In the genomic region with DNA sequence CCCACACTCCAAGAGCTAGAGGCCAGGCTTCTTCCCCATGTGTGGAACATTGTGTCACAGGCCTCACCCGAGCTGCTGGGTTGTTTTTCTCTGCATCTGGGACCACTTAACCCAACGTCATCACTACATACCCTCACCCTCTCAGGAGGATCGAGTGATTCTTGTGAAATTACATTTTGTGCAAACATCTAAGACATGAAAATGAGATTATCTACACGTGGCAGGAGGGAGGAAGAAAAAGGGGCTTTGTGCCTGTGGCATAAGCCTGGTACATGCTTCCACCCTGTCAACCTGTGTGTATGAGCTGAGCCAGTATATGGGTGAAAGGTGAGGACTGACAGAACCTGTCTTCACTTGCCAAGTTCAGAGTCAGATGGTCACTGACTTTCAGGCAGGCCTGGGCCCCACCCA, we compare ENCODE assay signal across 9 cellular contexts. TPM values are rescaled to one million over a fixed set of nuclear protein-coding genes. Genes with fewer than 3 reads are reported as not detected.
DNase-seq lines count a peak whose midpoint lies in the region; ATAC-seq, FAIRE-seq and TF ChIP-seq lines count a peak whose summit lies in the region.
"Had no signal": no experiment of that assay in that cellular context is flagged by ENCODE, and none has a peak within 500 bp of the region (broad histone marks: within the 10 kb centered on the region; RNA-seq: fewer than 3 reads in every experiment).

No MANE protein-coding gene starts in this region.

- CTCF ChIA-PET in WTC11 (lab: Charles Lee), result no interaction called here

- H3K4me1 ChIP-seq in gastrocnemius medialis, result peaks cover 27 to 30% of the 10 kb centered on the region in 2 donors

- DNase-seq in EL (peak; percentile 30), WTC11 (ENCODE audit: low spot score) (no peak), foreskin fibroblast (peak; percentile 75 to 89), gastrocnemius medialis (peak in 1 of 2 donors; percentile 23), urothelium cell line (ENCODE audit: low spot score) (no peak), NCI-H748 treated with DMSO at 0.1 percent for 48 hours (lab: John Stamatoyannopoulos, UW) (no peak), cerebellar cortex (ENCODE audit: low spot score) (no peak)
- DNase-seq in stimulated activated naive CD4-positive, alpha-beta T cell treated with Interleukin-2 at 50 U/mL for 16 hours (lab: John Stamatoyannopoulos, UW), result no peak
- DNase-seq: NCI-H1930 had no signal

- H3K9me3 Mint-ChIP-seq in WTC11, result peaks cover 1% of the 10 kb centered on the region; the same call in 1 of the 2 replicates

- H3K27me3 Mint-ChIP-seq in WTC11 (ENCODE audit: low read depth), result peaks cover 20% of the 10 kb centered on the region

- H3K27ac Mint-ChIP-seq in WTC11, result peak overlapping the region; percentile 87

- H3K4me3 Mint-ChIP-seq in WTC11, result peak overlapping the region; percentile 93

- TF ChIP-seq CTCF in WTC11 (IDR thresholded peaks at IDR 0.05) (no peak), foreskin fibroblast (IDR thresholded peaks at IDR 0.05; ENCODE audit: low read depth, low read length) (no peak), gastrocnemius medialis (IDR thresholded peaks at IDR 0.05 in 4 of 5, conservative IDR thresholded peaks at IDR 0.05 in 1 of 5) (no peak)

- peak overlapping the region; percentile 88 to 98 (median 96) for H3K27ac ChIP-seq in gastrocnemius medialis

- intact Hi-C loops in gastrocnemius medialis (cut with DNase I; ENCODE audit: low total_unique reads), result loop anchor here (5.0 kb wide), 1 partner anchor 749 kb away; a partner anchor contains a TSS

- peaks cover 20% of the 10 kb centered on the region for H3K4me1 Mint-ChIP-seq in WTC11

- peak in 1 of 2 donors; percentile 14 for TF ChIP-seq POLR2A in gastrocnemius medialis (IDR thresholded peaks at IDR 0.05)

- H3K9me3 ChIP-seq in gastrocnemius medialis, result no peaks in the 10 kb centered on the region

- H3K27me3 ChIP-seq in gastrocnemius medialis, result no peaks in the 10 kb centered on the region

- peaks cover 24% of the 10 kb centered on the region for H3K36me3 Mint-ChIP-seq in WTC11

- H3K36me3 ChIP-seq in gastrocnemius medialis, result peaks cover 0 to 13% of the 10 kb centered on the region in 2 donors

- ATAC-seq in WTC11 (no peak), gastrocnemius medialis (peak; percentile 45 to 53)

- in situ Hi-C loops in gastrocnemius medialis (cut with MboI; ENCODE audit: low sequenced_read_pairs in 4 of 4), result loop anchor here in 3 of 4 donors (25.0 kb wide), 2 partner anchors 286 to 486 kb away; a partner anchor contains a TSS

- POLR2A ChIA-PET in WTC11 (lab: Charles Lee), result no interaction called here

- no peak for FAIRE-seq in urothelium cell line (lab: Jason Lieb, UNC)

- H3K4me3 ChIP-seq in foreskin fibroblast (ENCODE audit: low read depth in 1 of 2, low read length in 2 of 2) (peak overlapping the region; percentile 87 to 90), gastrocnemius medialis (peak overlapping the region in 3 of 4 donors; percentile 83 to 94 (median 83))

TF ChIP-seq in WTC11, 78 proteins besides CTCF, POLR2A, EP300 and RAD21 (continues in another document):
- TF ChIP-seq ZNF317 (CRISPR knock-in tag; IDR thresholded peaks at IDR 0.05; ENCODE audit: borderline replicate concordance, low read depth) (no peak), GTF2I (CRISPR knock-in tag; conservative IDR thresholded peaks at IDR 0.05) (no peak), TCF7 (CRISPR knock-in tag; IDR thresholded peaks at IDR 0.05; ENCODE audit: low read depth) (no peak), ZNF263 (CRISPR knock-in tag; IDR thresholded peaks at IDR 0.05; ENCODE audit: low read depth) (no peak), ZNF138 (CRISPR knock-in tag; conservative IDR thresholded peaks at IDR 0.05) (no peak)
- TF ChIP-seq, protein P1, sequence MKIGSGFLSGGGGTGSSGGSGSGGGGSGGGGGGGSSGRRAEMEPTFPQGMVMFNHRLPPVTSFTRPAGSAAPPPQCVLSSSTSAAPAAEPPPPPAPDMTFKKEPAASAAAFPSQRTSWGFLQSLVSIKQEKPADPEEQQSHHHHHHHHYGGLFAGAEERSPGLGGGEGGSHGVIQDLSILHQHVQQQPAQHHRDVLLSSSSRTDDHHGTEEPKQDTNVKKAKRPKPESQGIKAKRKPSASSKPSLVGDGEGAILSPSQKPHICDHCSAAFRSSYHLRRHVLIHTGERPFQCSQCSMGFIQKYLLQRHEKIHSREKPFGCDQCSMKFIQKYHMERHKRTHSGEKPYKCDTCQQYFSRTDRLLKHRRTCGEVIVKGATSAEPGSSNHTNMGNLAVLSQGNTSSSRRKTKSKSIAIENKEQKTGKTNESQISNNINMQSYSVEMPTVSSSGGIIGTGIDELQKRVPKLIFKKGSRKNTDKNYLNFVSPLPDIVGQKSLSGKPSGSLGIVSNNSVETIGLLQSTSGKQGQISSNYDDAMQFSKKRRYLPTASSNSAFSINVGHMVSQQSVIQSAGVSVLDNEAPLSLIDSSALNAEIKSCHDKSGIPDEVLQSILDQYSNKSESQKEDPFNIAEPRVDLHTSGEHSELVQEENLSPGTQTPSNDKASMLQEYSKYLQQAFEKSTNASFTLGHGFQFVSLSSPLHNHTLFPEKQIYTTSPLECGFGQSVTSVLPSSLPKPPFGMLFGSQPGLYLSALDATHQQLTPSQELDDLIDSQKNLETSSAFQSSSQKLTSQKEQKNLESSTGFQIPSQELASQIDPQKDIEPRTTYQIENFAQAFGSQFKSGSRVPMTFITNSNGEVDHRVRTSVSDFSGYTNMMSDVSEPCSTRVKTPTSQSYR (CRISPR knock-in tag; IDR thresholded peaks at IDR 0.05), result no peak
- TF ChIP-seq, protein P2, sequence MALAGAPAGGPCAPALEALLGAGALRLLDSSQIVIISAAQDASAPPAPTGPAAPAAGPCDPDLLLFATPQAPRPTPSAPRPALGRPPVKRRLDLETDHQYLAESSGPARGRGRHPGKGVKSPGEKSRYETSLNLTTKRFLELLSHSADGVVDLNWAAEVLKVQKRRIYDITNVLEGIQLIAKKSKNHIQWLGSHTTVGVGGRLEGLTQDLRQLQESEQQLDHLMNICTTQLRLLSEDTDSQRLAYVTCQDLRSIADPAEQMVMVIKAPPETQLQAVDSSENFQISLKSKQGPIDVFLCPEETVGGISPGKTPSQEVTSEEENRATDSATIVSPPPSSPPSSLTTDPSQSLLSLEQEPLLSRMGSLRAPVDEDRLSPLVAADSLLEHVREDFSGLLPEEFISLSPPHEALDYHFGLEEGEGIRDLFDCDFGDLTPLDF (CRISPR knock-in tag; IDR thresholded peaks at IDR 0.05), result no peak
- TF ChIP-seq, protein P3, sequence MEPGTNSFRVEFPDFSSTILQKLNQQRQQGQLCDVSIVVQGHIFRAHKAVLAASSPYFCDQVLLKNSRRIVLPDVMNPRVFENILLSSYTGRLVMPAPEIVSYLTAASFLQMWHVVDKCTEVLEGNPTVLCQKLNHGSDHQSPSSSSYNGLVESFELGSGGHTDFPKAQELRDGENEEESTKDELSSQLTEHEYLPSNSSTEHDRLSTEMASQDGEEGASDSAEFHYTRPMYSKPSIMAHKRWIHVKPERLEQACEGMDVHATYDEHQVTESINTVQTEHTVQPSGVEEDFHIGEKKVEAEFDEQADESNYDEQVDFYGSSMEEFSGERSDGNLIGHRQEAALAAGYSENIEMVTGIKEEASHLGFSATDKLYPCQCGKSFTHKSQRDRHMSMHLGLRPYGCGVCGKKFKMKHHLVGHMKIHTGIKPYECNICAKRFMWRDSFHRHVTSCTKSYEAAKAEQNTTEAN (CRISPR knock-in tag; IDR thresholded peaks at IDR 0.05), result no peak
- TF ChIP-seq, protein P4, sequence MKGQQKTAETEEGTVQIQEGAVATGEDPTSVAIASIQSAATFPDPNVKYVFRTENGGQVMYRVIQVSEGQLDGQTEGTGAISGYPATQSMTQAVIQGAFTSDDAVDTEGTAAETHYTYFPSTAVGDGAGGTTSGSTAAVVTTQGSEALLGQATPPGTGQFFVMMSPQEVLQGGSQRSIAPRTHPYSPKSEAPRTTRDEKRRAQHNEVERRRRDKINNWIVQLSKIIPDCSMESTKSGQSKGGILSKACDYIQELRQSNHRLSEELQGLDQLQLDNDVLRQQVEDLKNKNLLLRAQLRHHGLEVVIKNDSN (CRISPR knock-in tag; IDR thresholded peaks at IDR 0.05), result no peak
- TF ChIP-seq, protein P5, sequence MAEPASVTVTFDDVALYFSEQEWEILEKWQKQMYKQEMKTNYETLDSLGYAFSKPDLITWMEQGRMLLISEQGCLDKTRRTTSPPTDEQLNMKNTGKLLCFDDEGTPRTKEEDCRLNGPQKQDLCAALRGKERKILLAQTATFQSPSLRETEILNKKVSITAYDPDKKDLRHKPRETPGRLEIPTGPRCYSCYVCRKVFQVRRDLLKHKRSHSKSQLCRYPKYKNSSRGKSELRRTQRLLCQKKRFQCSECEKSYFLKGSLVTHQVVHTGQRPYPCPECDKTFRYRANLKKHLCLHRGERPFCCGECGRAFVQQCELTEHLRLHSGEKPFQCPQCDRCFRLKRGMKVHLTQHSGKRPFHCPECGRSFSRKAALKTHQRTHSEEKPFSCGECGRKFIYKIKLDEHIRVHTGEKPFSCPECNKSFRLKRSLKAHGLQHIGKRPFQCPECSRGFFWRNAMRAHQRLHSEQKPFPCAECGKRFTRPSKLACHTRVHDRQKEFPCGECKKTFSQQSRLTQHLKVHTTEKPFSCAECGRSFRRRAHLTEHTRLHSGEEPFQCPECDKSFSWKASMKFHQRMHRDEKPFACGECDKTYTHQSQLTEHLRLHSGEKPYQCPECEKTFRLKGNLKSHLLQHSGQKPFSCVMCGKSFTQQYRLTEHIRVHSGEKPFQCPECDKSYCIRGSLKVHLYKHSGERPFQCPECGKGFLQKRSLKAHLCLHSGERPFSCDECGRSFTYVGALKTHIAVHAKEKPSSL (CRISPR knock-in tag; conservative IDR thresholded peaks at IDR 0.05), result no peak
- TF ChIP-seq, protein P6, sequence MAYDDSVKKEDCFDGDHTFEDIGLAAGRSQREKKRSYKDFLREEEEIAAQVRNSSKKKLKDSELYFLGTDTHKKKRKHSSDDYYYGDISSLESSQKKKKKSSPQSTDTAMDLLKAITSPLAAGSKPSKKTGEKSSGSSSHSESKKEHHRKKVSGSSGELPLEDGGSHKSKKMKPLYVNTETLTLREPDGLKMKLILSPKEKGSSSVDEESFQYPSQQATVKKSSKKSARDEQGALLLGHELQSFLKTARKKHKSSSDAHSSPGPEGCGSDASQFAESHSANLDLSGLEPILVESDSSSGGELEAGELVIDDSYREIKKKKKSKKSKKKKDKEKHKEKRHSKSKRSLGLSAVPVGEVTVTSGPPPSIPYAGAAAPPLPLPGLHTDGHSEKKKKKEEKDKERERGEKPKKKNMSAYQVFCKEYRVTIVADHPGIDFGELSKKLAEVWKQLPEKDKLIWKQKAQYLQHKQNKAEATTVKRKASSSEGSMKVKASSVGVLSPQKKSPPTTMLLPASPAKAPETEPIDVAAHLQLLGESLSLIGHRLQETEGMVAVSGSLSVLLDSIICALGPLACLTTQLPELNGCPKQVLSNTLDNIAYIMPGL (CRISPR knock-in tag; IDR thresholded peaks at IDR 0.05), result no peak

RNA-seq across cellular contexts. Expression of a gene that starts 1.6 kb away (rescaled TPM):
- total RNA-seq in WTC11 (2021), result 30.3 to 33.7 TPM (median 31.8 TPM) in 3 replicates
- total RNA-seq in gastrocnemius medialis, result 10 to 100 TPM; 13.3 to 30.6 (median 26.6) TPM

RNA-seq across cellular contexts. Expression of a gene that starts 22.2 kb away (rescaled TPM):
- total RNA-seq in WTC11 (2021) (41.6 to 48.6 TPM (median 47.6 TPM) in 3 replicates), gastrocnemius medialis (10 to 100 TPM; 38.3 to 51.4 (median 44.9) TPM)

RNA-seq across cellular contexts. Expression of a gene that starts 40.1 kb away (rescaled TPM):
- 57.8 to 58.4 TPM (median 57.9 TPM) in 3 replicates for total RNA-seq in WTC11 (2021)
- total RNA-seq in gastrocnemius medialis, result 10 to 100 TPM; 12.9 to 34.3 (median 19.8) TPM

RNA-seq across cellular contexts. Expression of a gene that starts 55.8 kb away (rescaled TPM):
- 0.07 to 0.14 TPM in 2 of 3 replicates, not detected in the other for total RNA-seq in WTC11 (2021)
- 1 to 10 TPM in 1 of 4 donors, under 1 TPM in 2, not detected in 1; 0.24 to 1.1 (median 0.25) TPM for total RNA-seq in gastrocnemius medialis

Comparison
In these comparisons a context has a peak if more than half of its experiments do, and no peak if none do; other contexts are left out.
1. DNase-seq: peak in EL (single experiment) and foreskin fibroblast (2 of 2); none in WTC11 (single experiment), stimulated activated naive CD4-positive, alpha-beta T cell treated with Interleukin-2 at 50 U/mL for 16 hours (single experiment), urothelium cell line (single experiment), NCI-H748 treated with DMSO at 0.1 percent for 48 hours (single experiment) and cerebellar cortex (single experiment).